Comparison of ENCODE assay signal across 26 cellular contexts in genomic region chrX:38086451-38087215, GRCh38.
"Had no signal": no experiment of that assay in that cellular context is flagged by ENCODE, and none has a peak within 500 bp of the region (broad histone marks: within the 10 kb centered on the region; RNA-seq: fewer than 3 reads in every experiment).

No MANE protein-coding gene starts in this region.

- H3K9me3 Mint-ChIP-seq: activated CD4-positive, alpha-beta memory T cell treated with anti-CD3 and anti-CD28 coated beads for 36 hours; activated CD4-positive, alpha-beta T cell treated with anti-CD3 and anti-CD28 coated beads, Interleukin-2, amount 10 ng/mL, durations not matched to agents 7 days and 5 days; activated naive CD4-positive, alpha-beta T cell treated with anti-CD3 and anti-CD28 coated beads for 36 hours; activated T-cell treated with anti-CD3 and anti-CD28 coated beads, Interleukin-2, amount 50 U/mL, for 4 hours had no signal

- H3K36me3 Mint-ChIP-seq: activated CD4-positive, alpha-beta memory T cell treated with anti-CD3 and anti-CD28 coated beads for 36 hours; activated naive CD8-positive, alpha-beta T cell had no signal

- H3K9me3 ChIP-seq: SJCRH30 had no signal

- H3K27me3 ChIP-seq: SJCRH30 had no signal

- H3K27ac ChIP-seq: RWPE1, SJCRH30 had no signal

- H3K4me1 Mint-ChIP-seq: activated CD4-positive, alpha-beta T cell treated with anti-CD3 and anti-CD28 coated beads, Interleukin-2, amount 10 ng/mL, durations not matched to agents 7 days and 5 days had no signal

- DNase-seq: activated CD4-positive, alpha-beta memory T cell treated with anti-CD3 and anti-CD28 coated beads for 36 hours; activated CD4-positive, alpha-beta T cell treated with anti-CD3 and anti-CD28 coated beads, Interleukin-2, amount 10 ng/mL, durations not matched to agents 7 days and 5 days; activated CD4-positive, CD25-positive, alpha-beta regulatory T cell; activated CD8-positive, alpha-beta memory T cell treated with anti-CD3 and anti-CD28 coated beads for 24 hours; activated gamma-delta T cell; activated naive CD4-positive, alpha-beta T cell treated with anti-CD3 and anti-CD28 coated beads for 36 hours; activated T-cell treated with anti-CD3 and anti-CD28 coated beads, Interleukin-2, amount 50 U/mL, for 4 hours; caudate nucleus; Karpas-422; NCI-H1048; NCI-H146; NCI-H1930; NCI-H2171; NCI-H2227 treated with DMSO at 0.1 percent for 48 hours; NCI-H510A; NCI-H69; NK-92 treated with Interleukin-12 subunit alpha and Interleukin-12 subunit beta, amount 100 ng/mL, for 24 hours; Right ventricle myocardium superior; SJCRH30; T-helper 17 cell; T-helper 9 cell had no signal

- H3K4me3 ChIP-seq: K562, SJCRH30 had no signal

- H3K4me1 ChIP-seq: SJCRH30 had no signal

- H3K36me3 ChIP-seq: SJCRH30 had no signal

- H3K27ac Mint-ChIP-seq: activated CD4-positive, alpha-beta memory T cell treated with anti-CD3 and anti-CD28 coated beads for 36 hours; activated CD4-positive, alpha-beta T cell treated with anti-CD3 and anti-CD28 coated beads, Interleukin-2, amount 10 ng/mL, durations not matched to agents 7 days and 5 days; activated naive CD4-positive, alpha-beta T cell treated with anti-CD3 and anti-CD28 coated beads for 36 hours; activated naive CD8-positive, alpha-beta T cell; T-helper 17 cell had no signal

- ATAC-seq: activated T-cell treated with anti-CD3 and anti-CD28 coated beads, Interleukin-2, amount 50 U/mL, for 4 hours; K562; Panc1; SK-N-SH treated with all-trans-retinoic acid at 6 μM for 48 hours; T-helper 17 cell had no signal

- H3K4me3 Mint-ChIP-seq: activated CD4-positive, alpha-beta memory T cell treated with anti-CD3 and anti-CD28 coated beads for 36 hours; activated CD4-positive, alpha-beta T cell treated with anti-CD3 and anti-CD28 coated beads, Interleukin-2, amount 10 ng/mL, durations not matched to agents 7 days and 5 days; activated naive CD4-positive, alpha-beta T cell treated with anti-CD3 and anti-CD28 coated beads for 36 hours; activated naive CD8-positive, alpha-beta T cell; activated T-cell treated with anti-CD3 and anti-CD28 coated beads, Interleukin-2, amount 50 U/mL, for 4 hours; T-helper 17 cell had no signal
